In genomic region chr18:46419391-46420141, GRCh38 we compare ENCODE assay signal across 14 cellular contexts.
A peak's percentile ranks its signal among the peaks of the same experiment; 100 is the strongest.
DNase-seq lines count a peak whose midpoint lies in the region; ATAC-seq, FAIRE-seq and TF ChIP-seq lines count a peak whose summit lies in the region.
"Had no signal": no experiment of that assay in that cellular context is flagged by ENCODE, and none has a peak within 500 bp of the region (broad histone marks: within the 10 kb centered on the region; RNA-seq: fewer than 3 reads in every experiment).

No MANE protein-coding gene starts in this region.

- H3K27me3 ChIP-seq in H9 (ENCODE audit: insufficient read depth, low read length) (no peaks in the 10 kb centered on the region), K562 (ENCODE audit: control insufficient read depth in 2 of 2, insufficient read depth in 2 of 2, low read length in 2 of 2) (no peaks in the 10 kb centered on the region), skeletal muscle tissue (ENCODE audit: control insufficient read depth in 3 of 3, insufficient read depth in 3 of 3, low read length in 3 of 3) (no peaks in the 10 kb centered on the region)

- CTCF ChIA-PET in K562 (lab: Yijun Ruan, JAX; ENCODE audit: low intra/inter-chr PET ratio), result no interaction called here

- H3K27ac ChIP-seq in H9 (ENCODE audit: insufficient read length, low read depth, low read length) (no peak overlapping the region), K562 (ENCODE audit: extremely low read depth, low read depth, low read length) (no peak overlapping the region), skeletal muscle tissue (ENCODE audit: low read depth, low read length) (peak overlapping the region; percentile 87)

- peak overlapping the region; percentile 20 for H3K4me2 ChIP-seq in H9 (ENCODE audit: insufficient read depth, insufficient read length, low read length)
- H3K4me2 ChIP-seq in K562 (ENCODE audit: insufficient read depth, low read length), result no peak overlapping the region

- TF ChIP-seq RAD21 in K562 (CRISPR knock-in tag; conservative IDR thresholded peaks at IDR 0.05 in 1 of 2, IDR thresholded peaks at IDR 0.05 in 1 of 2), result no peak

- no peaks in the 10 kb centered on the region; a peak in 1 of 5 replicates for H3K9me3 Mint-ChIP-seq in H9
- H3K9me3 Mint-ChIP-seq: T-helper 1 cell treated with Interleukin-12 subunit alpha and Interleukin-12 subunit beta and Interleukin-4 antibody, amounts not matched to agents 30 μg/mL and 1 μg/mL, for 36 hours had no signal

- peak overlapping the region in 1 of 2 experiments; percentile 8; a peak in 1 of 5 replicates for H3K4me3 Mint-ChIP-seq in H9
- H3K4me3 Mint-ChIP-seq: T-helper 1 cell treated with Interleukin-12 subunit alpha and Interleukin-12 subunit beta and Interleukin-4 antibody, amounts not matched to agents 30 μg/mL and 1 μg/mL, for 36 hours had no signal

- in situ Hi-C loops in K562 (cut with MboI), result no loop called here

- H3K4ac ChIP-seq in H9 (ENCODE audit: low read depth, low read length), result no peak overlapping the region

- H3K36me3 ChIP-seq in K562 (ENCODE audit: control insufficient read depth, insufficient read depth, low read length) (no peaks in the 10 kb centered on the region), skeletal muscle tissue (ENCODE audit: control insufficient read depth in 3 of 3, insufficient read depth in 3 of 3, low read length in 3 of 3) (no peaks in the 10 kb centered on the region)

- H2AFZ ChIP-seq in H9 (ENCODE audit: low read length), result no peak overlapping the region
- H2AFZ ChIP-seq in K562 (ENCODE audit: low read depth, low read length), result no peak overlapping the region

- no peak overlapping the region for H3K18ac ChIP-seq in H9 (ENCODE audit: insufficient read length, low read depth, low read length)

- no peak overlapping the region for H4K5ac ChIP-seq in H9 (ENCODE audit: insufficient read length, low read depth, low read length)

- H3K27me3 Mint-ChIP-seq in H9 (ENCODE audit: low read depth), result peaks cover 4% of the 10 kb centered on the region

- H2BK20ac ChIP-seq in H9 (ENCODE audit: low read depth, low read length, poor library complexity, severe bottlenecking), result no peak overlapping the region

- H4K8ac ChIP-seq in H9 (replicated peaks; ENCODE audit: insufficient read length, low read depth, low read length), result no peak overlapping the region

- BruUV-seq in K562 (replicated peaks; lab: Mats Ljungman, UMichigan), result no TSS peak

- H3T11ph ChIP-seq in H9 (ENCODE audit: low read length), result no peak overlapping the region

- H3K9ac ChIP-seq in H9 (ENCODE audit: extremely low read depth, insufficient read length, low read length), result no peak overlapping the region
- no peak overlapping the region for H3K9ac ChIP-seq in K562 (ENCODE audit: insufficient read depth in 1 of 2, low read depth in 2 of 2, low read length in 2 of 2)
- peak overlapping the region; percentile 40 to 85 (median 73) for H3K9ac ChIP-seq in skeletal muscle tissue (ENCODE audit: low read depth in 1 of 3, low read length in 3 of 3)

- no peak overlapping the region for H2BK120ac ChIP-seq in H9 (ENCODE audit: low read depth, low read length, poor library complexity, severe bottlenecking)

- H3K56ac ChIP-seq in H9 (ENCODE audit: insufficient read length, low read depth, low read length), result no peak overlapping the region

- peak overlapping the region; percentile 9 to 91 (median 53); a peak in 5 of 7 replicates for H3K27ac Mint-ChIP-seq in H9
- H3K27ac Mint-ChIP-seq: T-helper 1 cell treated with Interleukin-12 subunit alpha and Interleukin-12 subunit beta and Interleukin-4 antibody, amounts not matched to agents 30 μg/mL and 1 μg/mL, for 36 hours had no signal

- H3K4me1 ChIP-seq in H9 (ENCODE audit: insufficient read depth, low read length) (peaks cover 10% of the 10 kb centered on the region; the same call in 1 of the 2 replicates), K562 (replicated peaks in 1 of 2; ENCODE audit: control insufficient read depth in 2 of 2, insufficient read depth in 2 of 2, low read length in 2 of 2) (peaks cover 2 to 35% of the 10 kb centered on the region in 2 experiments), skeletal muscle tissue (ENCODE audit: control insufficient read depth in 3 of 3, insufficient read depth in 3 of 3, low read length in 3 of 3) (peaks cover 49 to 76% (median 75%) of the 10 kb centered on the region in 3 donors)

- H3K9me1 ChIP-seq in K562 (ENCODE audit: control insufficient read depth, insufficient read depth, low read length), result no peaks in the 10 kb centered on the region

- no peak for TF ChIP-seq POLR2A in K562 (conservative IDR thresholded peaks at IDR 0.05)

- H4K20me1 ChIP-seq in H9 (ENCODE audit: control insufficient read depth, insufficient read depth, insufficient read length), result no peaks in the 10 kb centered on the region
- H4K20me1 ChIP-seq in K562 (replicated peaks; ENCODE audit: control insufficient read depth, insufficient read depth, low read length), result no peaks in the 10 kb centered on the region

- no peak overlapping the region for H2BK12ac ChIP-seq in H9 (ENCODE audit: insufficient read length, low read depth, low read length)

- no peak overlapping the region for H3K23ac ChIP-seq in H9 (ENCODE audit: insufficient read length, low read depth, low read length)

- H3K23me2 ChIP-seq in H9 (ENCODE audit: insufficient read length, low read depth, low read length, poor library complexity, severe bottlenecking), result no peaks in the 10 kb centered on the region

- H2AK5ac ChIP-seq in H9 (ENCODE audit: insufficient read length, low read length), result no peak overlapping the region

- no peak overlapping the region for H4K91ac ChIP-seq in H9 (ENCODE audit: insufficient read length, low read depth, low read length)

- H3K4me3 ChIP-seq in K562 (no peak overlapping the region), skeletal muscle tissue (ENCODE audit: low read length in 3 of 3) (peak overlapping the region in 2 of 3 donors; percentile 9 to 35)

- H3K79me2 ChIP-seq in H9 (ENCODE audit: insufficient read depth, low read length) (no peaks in the 10 kb centered on the region), K562 (ENCODE audit: control insufficient read depth, insufficient read depth, low read length) (no peaks in the 10 kb centered on the region)

- no peak overlapping the region for H3K14ac ChIP-seq in H9 (ENCODE audit: insufficient read depth, low read length)

- H2BK5ac ChIP-seq in H9 (ENCODE audit: insufficient read length, low read length), result no peak overlapping the region

- H2BK15ac ChIP-seq in H9 (ENCODE audit: low read depth, low read length), result no peak overlapping the region; the same call in 1 of the 2 replicates

- ATAC-seq in K562 (no peak), GM21529 (IDR thresholded peaks at IDR 0.05; ENCODE audit: unreplicated experiment) (no peak)

- TF ChIP-seq CTCF in H9 (conservative IDR thresholded peaks at IDR 0.05) (no peak; the same call in 2 of the 3 replicates), K562 (IDR thresholded peaks at IDR 0.05 in 2 of 3, conservative IDR thresholded peaks at IDR 0.05 in 1 of 3; ENCODE audit: insufficient read depth in 2 of 3, low read depth in 1 of 3, low read length in 3 of 3) (no peak)

- no peaks in the 10 kb centered on the region; a peak in 1 of 7 replicates for H3K36me3 Mint-ChIP-seq in H9 (ENCODE audit: insufficient read depth in 1 of 3, low read depth in 3 of 3)

- DNase-seq in H9, result peak; percentile 52
- no peak for DNase-seq in K562 (ENCODE audit: extremely low read depth in 1 of 4, low spot score in 3 of 4)
- peak; percentile 56 for DNase-seq in islet precursor cell
- no peak for DNase-seq in hippocampal formation (lab: John Stamatoyannopoulos, UW)
- no peak for DNase-seq in GOT3 (lab: John Stamatoyannopoulos, UW)
- DNase-seq in NCI-H524 treated with DMSO at 0.1 percent for 48 hours (lab: John Stamatoyannopoulos, UW), result no peak
- DNase-seq: activated CD4-positive, alpha-beta T cell treated with anti-CD3 and anti-CD28 coated beads for 4 hours; EL; NCI-H187 treated with DMSO at 0.1 percent for 48 hours; NCI-H774; stimulated activated CD4-positive, alpha-beta T cell treated with anti-CD3 and anti-CD28 coated beads, Interleukin-2, amount 100 ng/mL, for 24 hours had no signal

- no peaks in the 10 kb centered on the region for H3K79me1 ChIP-seq in H9 (ENCODE audit: insufficient read depth, low read depth, low read length, poor library complexity, severe bottlenecking)

- no CpG with 5 or more reads among the region's 12 CpGs for WGBS in H9 (ENCODE audit: extremely low coverage, insufficient read length, low lambda C conversion rate)
- WGBS in K562 (ENCODE audit: insufficient coverage, low coverage, missing lambda C conversion rate), result 27% methylated on average over 9 of the region's 12 CpGs

- POLR2A ChIA-PET in K562 (lab: Yijun Ruan, JAX), result no interaction called here

- no peaks in the 10 kb centered on the region for H3K9me3 ChIP-seq in H9 (ENCODE audit: control insufficient read depth, low read depth, low read length)
- H3K9me3 ChIP-seq in K562 (replicated peaks; ENCODE audit: control insufficient read depth, insufficient read depth, low read depth, low read length), result no peaks in the 10 kb centered on the region
- no peaks in the 10 kb centered on the region for H3K9me3 ChIP-seq in skeletal muscle tissue (ENCODE audit: control insufficient read depth in 3 of 3, low read length in 3 of 3)

- peaks cover 47 to 63% of the 10 kb centered on the region in 2 experiments for H3K4me1 Mint-ChIP-seq in H9

- intact Hi-C loops in K562 (cut with micrococcal nuclease), result no loop called here

- TF ChIP-seq EP300 in K562 (IDR thresholded peaks at IDR 0.05; ENCODE audit: low read length), result no peak

- no peak for FAIRE-seq in K562 (lab: Jason Lieb, UNC)

TF ChIP-seq in K562, 482 proteins besides CTCF, POLR2A, EP300 and RAD21:
- TF ChIP-seq CAMTA2 (CRISPR knock-in tag; conservative IDR thresholded peaks at IDR 0.05) (no peak), SRF (CRISPR knock-in tag; IDR thresholded peaks at IDR 0.05) (0 out of 4 replicates have a peak, but pooled peaks of 1 of the 2 experiments have one; percentile 12), CTBP1 (IDR thresholded peaks at IDR 0.05; ENCODE audit: borderline replicate concordance) (0 out of 2 replicates have a peak, but pooled peaks have one; percentile 26), HNRNPL (IDR thresholded peaks at IDR 0.05; ENCODE audit: low read depth, low read length) (no peak)

Comparison
In these comparisons a context has a peak if more than half of its experiments do, and no peak if none do; other contexts are left out.
1. DNase-seq: peak in H9 (single experiment) and islet precursor cell (single experiment); none in K562 (0 of 4), hippocampal formation (0 of 2), GOT3 (single experiment) and NCI-H524 treated with DMSO at 0.1 percent for 48 hours (single experiment).
2. H3K9ac ChIP-seq: peak in skeletal muscle tissue (3 of 3); none in H9 (single experiment) and K562 (0 of 2).